In genomic region chr1:154431586-154432373, GRCh38 we compare ENCODE assay signal across 1 cellular context.
TF ChIP-seq lines count a peak whose summit lies in the region.

No MANE protein-coding gene starts in this region.

TF ChIP-seq in K562, 482 proteins besides CTCF, POLR2A, EP300 and RAD21 (continued from another document and continues in another):
- TF ChIP-seq STAT6 (CRISPR knock-in tag; IDR thresholded peaks at IDR 0.05), result no peak
- TF ChIP-seq SLC30A9 (CRISPR knock-in tag; IDR thresholded peaks at IDR 0.05), result no peak
- no peak for TF ChIP-seq ZNF143 (CRISPR knock-in tag; IDR thresholded peaks at IDR 0.05)
- TF ChIP-seq MAZ (CRISPR knock-in tag; conservative IDR thresholded peaks at IDR 0.05 in 1 of 2, IDR thresholded peaks at IDR 0.05 in 1 of 2), result no peak
- peak; percentile 28; the same call in 1 of the 2 replicates for TF ChIP-seq ZNF584 (CRISPR knock-in tag; IDR thresholded peaks at IDR 0.05; ENCODE audit: low read depth)
- TF ChIP-seq SIN3A (IDR thresholded peaks at IDR 0.05; ENCODE audit: borderline replicate concordance in 2 of 2, control insufficient read depth in 1 of 2, low read depth in 2 of 2, low read length in 2 of 2), result no peak
- no peak for TF ChIP-seq FOXA1 (IDR thresholded peaks at IDR 0.05; ENCODE audit: borderline replicate concordance)
- no peak for TF ChIP-seq ZNF644 (tag; IDR thresholded peaks at IDR 0.05; ENCODE audit: low read depth)
- TF ChIP-seq XRCC3 (IDR thresholded peaks at IDR 0.05), result no peak
- TF ChIP-seq ZC3H11A (IDR thresholded peaks at IDR 0.05; ENCODE audit: low read depth, low read length), result no peak
- no peak for TF ChIP-seq ZNF696 (CRISPR knock-in tag; conservative IDR thresholded peaks at IDR 0.05)
- no peak for TF ChIP-seq TGIF2 (CRISPR knock-in tag; IDR thresholded peaks at IDR 0.05)
- no peak for TF ChIP-seq ZNF12 (CRISPR knock-in tag; IDR thresholded peaks at IDR 0.05)
- TF ChIP-seq POLR2G (IDR thresholded peaks at IDR 0.05; ENCODE audit: low read depth, low read length), result no peak
- no peak for TF ChIP-seq HDAC8 (tag; IDR thresholded peaks at IDR 0.05)
- TF ChIP-seq SIRT6 (IDR thresholded peaks at IDR 0.05; ENCODE audit: low read depth, low read length), result no peak
- TF ChIP-seq BRD4 (IDR thresholded peaks at IDR 0.05), result no peak
- no peak for TF ChIP-seq HDAC3 (IDR thresholded peaks at IDR 0.05; ENCODE audit: borderline replicate concordance, partially characterized antibody)
- TF ChIP-seq E2F4 (CRISPR knock-in tag; IDR thresholded peaks at IDR 0.05; ENCODE audit: low read depth), result no peak
- TF ChIP-seq FOXA3 (CRISPR knock-in tag; conservative IDR thresholded peaks at IDR 0.05 in 1 of 2, IDR thresholded peaks at IDR 0.05 in 1 of 2), result no peak
- peak in 1 of 2 experiments; percentile 63; a peak in 3 of 4 replicates for TF ChIP-seq KDM1A (IDR thresholded peaks at IDR 0.05)
- no peak for TF ChIP-seq ZNF449 (CRISPR knock-in tag; IDR thresholded peaks at IDR 0.05)
- TF ChIP-seq BCL6 (CRISPR knock-in tag; IDR thresholded peaks at IDR 0.05), result no peak
- TF ChIP-seq MYC (IDR thresholded peaks at IDR 0.05; ENCODE audit: low read depth, low read length), result no peak
- no peak for TF ChIP-seq MYC (CRISPR knock-in tag; IDR thresholded peaks at IDR 0.05; ENCODE audit: borderline replicate concordance, low read depth)
- no peak for TF ChIP-seq MBD1 (CRISPR knock-in tag; IDR thresholded peaks at IDR 0.05)
- no peak for TF ChIP-seq ARHGAP35 (IDR thresholded peaks at IDR 0.05; ENCODE audit: partially characterized antibody)
- no peak for TF ChIP-seq NCOA2 (IDR thresholded peaks at IDR 0.05; ENCODE audit: partially characterized antibody in 2 of 2)
- TF ChIP-seq JUND (IDR thresholded peaks at IDR 0.05; ENCODE audit: borderline replicate concordance, low read depth, low read length), result peak; percentile 76
- peak; percentile 69; the same call in 2 of the 3 replicates for TF ChIP-seq JUND (tag; IDR thresholded peaks at IDR 0.05; ENCODE audit: borderline replicate concordance, low read depth, low read length)
- no peak for TF ChIP-seq POLR2H (tag; IDR thresholded peaks at IDR 0.05; ENCODE audit: low read depth)
- no peak for TF ChIP-seq CBFB (CRISPR knock-in tag; IDR thresholded peaks at IDR 0.05)
- no peak for TF ChIP-seq FOXO4 (CRISPR knock-in tag; IDR thresholded peaks at IDR 0.05)
- no peak for TF ChIP-seq GTF2B (IDR thresholded peaks at IDR 0.05; ENCODE audit: extremely low read depth, insufficient read length)
- TF ChIP-seq ZBTB8A (IDR thresholded peaks at IDR 0.05; ENCODE audit: partially characterized antibody), result no peak
- TF ChIP-seq ARID4B (CRISPR knock-in tag; IDR thresholded peaks at IDR 0.05), result no peak
- TF ChIP-seq MCM5 (IDR thresholded peaks at IDR 0.05; ENCODE audit: low read depth), result no peak
- TF ChIP-seq ZNF668 (CRISPR knock-in tag; IDR thresholded peaks at IDR 0.05), result no peak
- TF ChIP-seq DEAF1 (CRISPR knock-in tag; IDR thresholded peaks at IDR 0.05), result no peak
- no peak for TF ChIP-seq SAP30 (IDR thresholded peaks at IDR 0.05; ENCODE audit: borderline replicate concordance, insufficient read depth, low read depth, low read length, poor library complexity, severe bottlenecking)
- TF ChIP-seq TAF1 (IDR thresholded peaks at IDR 0.05; ENCODE audit: control insufficient read depth, extremely low read depth, insufficient read depth, low read length, severe bottlenecking), result no peak
- no peak for TF ChIP-seq CREB3L1 (IDR thresholded peaks at IDR 0.05; ENCODE audit: borderline replicate concordance, low read depth)
- TF ChIP-seq ARID2 (IDR thresholded peaks at IDR 0.05), result no peak
- TF ChIP-seq ZKSCAN1 (IDR thresholded peaks at IDR 0.05; ENCODE audit: low read depth, low read length), result no peak
